ENCODE assay signal across 11 cellular contexts in genomic region chrX:103655230-103656000, GRCh38. TPM values are rescaled to one million over a fixed set of nuclear protein-coding genes. Genes with fewer than 3 reads are reported as not detected.
DNase-seq lines count a peak whose midpoint lies in the region; ATAC-seq and TF ChIP-seq lines count a peak whose summit lies in the region.
"Not testable (repeated sequence)": the region's sequence is repeated elsewhere in the genome, so short reads cannot be mapped to it uniquely, and the experiment has no call there.
"Had no signal": no experiment of that assay in that cellular context is flagged by ENCODE, and none has a peak within 500 bp of the region (broad histone marks: within the 10 kb centered on the region; RNA-seq: fewer than 3 reads in every experiment).

No MANE protein-coding gene starts in this region.

- H3K27me3 Mint-ChIP-seq in activated T-helper 17 cell treated with anti-CD3 and anti-CD28 coated beads, Interleukin-2, amount 50 U/mL, for 72 hours, result not testable (repeated sequence)

- CTCF ChIA-PET in HEK293 (lab: Yijun Ruan, JAX); mammary epithelial cell (lab: Charles Lee; ENCODE audit: low non-redundant PET): not testable (repeated sequence)

- ATAC-seq in activated T-helper 17 cell treated with anti-CD3 and anti-CD28 coated beads, Interleukin-2, amount 50 U/mL, for 72 hours (replicated peaks), result peak; percentile 23

- in situ Hi-C loops in mammary epithelial cell (cut with MboI; ENCODE audit: low sequenced_read_pairs in 2 of 2), result not testable (repeated sequence)

- H2AFZ ChIP-seq in ACC112 (ENCODE audit: low read length, unreplicated experiment); mammary epithelial cell (ENCODE audit: low read depth, low read length): not testable (repeated sequence)

- H3K9ac ChIP-seq in mammary epithelial cell (ENCODE audit: insufficient read depth, low read length), result not testable (repeated sequence)

- intact Hi-C loops in mammary epithelial cell (cut with micrococcal nuclease), result not testable (repeated sequence)

- dilution Hi-C loops in mammary epithelial cell (cut with HindIII; ENCODE audit: low sequenced_read_pairs), result not testable (repeated sequence)

- not testable (repeated sequence) for H3K27me3 ChIP-seq in ACC112 (ENCODE audit: insufficient read depth, low read length); mammary epithelial cell (ENCODE audit: insufficient read depth, low read length)

- H3K9me3 ChIP-seq in HEK293 (ENCODE audit: control insufficient read depth, insufficient read depth, low read depth, low read length); mammary epithelial cell (replicated peaks; ENCODE audit: insufficient read depth, low read length): not testable (repeated sequence)

- DNase-seq in M059J (ENCODE audit: low read depth) (peak; percentile 56), RPMI7951 (ENCODE audit: low read depth) (peak; percentile 41), mammary epithelial cell (peak; percentile 35), fibroblast of the aortic adventitia (ENCODE audit: low read depth) (peak; percentile 50), renal cortical epithelial cell (ENCODE audit: low read depth) (peak; percentile 3)

- H3K36me3 Mint-ChIP-seq in activated T-helper 17 cell treated with anti-CD3 and anti-CD28 coated beads, Interleukin-2, amount 50 U/mL, for 72 hours (ENCODE audit: low read depth), result not testable (repeated sequence)

- not testable (repeated sequence) for BruUV-seq in mammary epithelial cell (replicated peaks; lab: Mats Ljungman, UMichigan)

- H3K4me3 Mint-ChIP-seq in activated T-helper 17 cell treated with anti-CD3 and anti-CD28 coated beads, Interleukin-2, amount 50 U/mL, for 72 hours, result not testable (repeated sequence)

- 71% methylated on average over 7 of the region's 7 CpGs for WGBS in mammary epithelial cell (ENCODE audit: low coverage, missing lambda C conversion rate)

- H3K27ac Mint-ChIP-seq in activated T-helper 17 cell treated with anti-CD3 and anti-CD28 coated beads, Interleukin-2, amount 50 U/mL, for 72 hours, result not testable (repeated sequence)

- H3K36me3 ChIP-seq in ACC112 (ENCODE audit: insufficient read depth, low read length); HEK293 (ENCODE audit: control insufficient read depth in 2 of 2, insufficient read depth in 1 of 2, low read length in 2 of 2); mammary epithelial cell (ENCODE audit: insufficient read depth, low read length): not testable (repeated sequence)

- not testable (repeated sequence) for H3K4me2 ChIP-seq in mammary epithelial cell (ENCODE audit: insufficient read depth, low read depth, low read length)

- not testable (repeated sequence) for H3K4me3 ChIP-seq in ACC112 (ENCODE audit: low read depth, low read length); HEK293 (ENCODE audit: low read depth, low read length); mammary epithelial cell (replicated peaks in 1 of 3; ENCODE audit: insufficient read depth in 1 of 3, low read depth in 2 of 3, low read length in 3 of 3); fibroblast of the aortic adventitia (ENCODE audit: low read depth, low read length)

- H4K20me1 ChIP-seq in mammary epithelial cell (ENCODE audit: insufficient read depth, low read length), result not testable (repeated sequence)

- H3K27ac ChIP-seq in ACC112 (ENCODE audit: low read depth, low read length), result peak overlapping the region; percentile 98
- H3K27ac ChIP-seq in HEK293 (ENCODE audit: extremely low read depth, low read depth, low read length), result not testable (repeated sequence)
- peak overlapping the region; percentile 55 for H3K27ac ChIP-seq in mammary epithelial cell (ENCODE audit: insufficient read depth, low read depth, low read length)

- peaks cover 22% of the 10 kb centered on the region for H3K4me1 ChIP-seq in ACC112 (ENCODE audit: control insufficient read depth, insufficient read depth, low read length, unreplicated experiment)
- not testable (repeated sequence) for H3K4me1 ChIP-seq in HEK293 (ENCODE audit: control insufficient read depth, insufficient read depth, low read length)
- peaks cover 11% of the 10 kb centered on the region for H3K4me1 ChIP-seq in mammary epithelial cell (ENCODE audit: insufficient read depth, low read length)

- not testable (repeated sequence) for TF ChIP-seq CTCF in HEK293 (tag by site-specific recombination; IDR thresholded peaks at IDR 0.05); mammary epithelial cell (conservative IDR thresholded peaks at IDR 0.05 in 1 of 2, IDR thresholded peaks at IDR 0.05 in 1 of 2; ENCODE audit: extremely low read depth in 1 of 2, insufficient read depth in 1 of 2, low read depth in 1 of 2, low read length in 2 of 2); fibroblast of the aortic adventitia (IDR thresholded peaks at IDR 0.05; ENCODE audit: insufficient read depth, low read length)

- not testable (repeated sequence) for H3K4me1 Mint-ChIP-seq in activated T-helper 17 cell treated with anti-CD3 and anti-CD28 coated beads, Interleukin-2, amount 50 U/mL, for 72 hours

- POLR2A ChIA-PET in HEK293 (lab: Yijun Ruan, JAX), result not testable (repeated sequence)

- H3K79me2 ChIP-seq in ACC112 (ENCODE audit: control insufficient read depth, insufficient read depth, low read length, unreplicated experiment); mammary epithelial cell (ENCODE audit: insufficient read depth, low read length): not testable (repeated sequence)

- H3K9me3 Mint-ChIP-seq in activated T-helper 17 cell treated with anti-CD3 and anti-CD28 coated beads, Interleukin-2, amount 50 U/mL, for 72 hours, result not testable (repeated sequence)

TF ChIP-seq in HEK293, 187 proteins besides CTCF, POLR2A, EP300 and RAD21:
- TF ChIP-seq EGR2 (tag by site-specific recombination; IDR thresholded peaks at IDR 0.05; ENCODE audit: low read depth) (peak; percentile 87), ZFHX2 (tag by site-specific recombination; conservative IDR thresholded peaks at IDR 0.05) (peak; percentile 70)

RNA-seq across cellular contexts. Expression of gene TCEAL1, which starts 26.6 kb away (rescaled TPM):
- 53.5 and 88.1 TPM in 2 replicates for total RNA-seq in M059J (2014; rRNA removed; shearing (Covaris generic))
- 25.8 and 28.5 TPM in 2 replicates for total RNA-seq in RPMI7951 (2014; rRNA removed; shearing (Covaris generic))
- 1 to 10 TPM; 6.0 to 9.3 TPM for total RNA-seq in activated T-helper 17 cell treated with anti-CD3 and anti-CD28 coated beads, Interleukin-2, amount 50 U/mL, for 72 hours
- total RNA-seq in mammary epithelial cell (10 to 100 TPM; 13.5 to 32.8 TPM), fibroblast of the aortic adventitia (ENCODE audit: low replicate concordance) (38.2 and 113 TPM in 2 replicates), renal cortical epithelial cell (19.6 and 28.8 TPM in 2 replicates)
- polyA plus RNA-seq in mammary epithelial cell, result 15.6 TPM
- polyA minus RNA-seq in mammary epithelial cell, result not detected

RNA-seq across cellular contexts. Expression of gene MORF4L2, which starts 31.1 kb away (rescaled TPM):
- 936 and 1,313 TPM in 2 replicates for total RNA-seq in M059J (2014; rRNA removed; shearing (Covaris generic))
- 402 and 542 TPM in 2 replicates for total RNA-seq in RPMI7951 (2014; rRNA removed; shearing (Covaris generic))
- total RNA-seq in activated T-helper 17 cell treated with anti-CD3 and anti-CD28 coated beads, Interleukin-2, amount 50 U/mL, for 72 hours, result 100 to 1,000 TPM; 181 to 247 TPM
- total RNA-seq in mammary epithelial cell (100 to 1,000 TPM; 465 to 771 TPM), fibroblast of the aortic adventitia (ENCODE audit: low replicate concordance) (641 and 741 TPM in 2 replicates), renal cortical epithelial cell (614 and 1,078 TPM in 2 replicates)
- 670 TPM for polyA plus RNA-seq in mammary epithelial cell
- 180 TPM for polyA minus RNA-seq in mammary epithelial cell

RNA-seq across cellular contexts. Expression of gene TCEAL3, which starts 47.7 kb away (rescaled TPM):
- 60.1 and 77.7 TPM in 2 replicates for total RNA-seq in M059J (2014; rRNA removed; shearing (Covaris generic))
- 17.8 and 18.0 TPM in 2 replicates for total RNA-seq in RPMI7951 (2014; rRNA removed; shearing (Covaris generic))
- total RNA-seq in activated T-helper 17 cell treated with anti-CD3 and anti-CD28 coated beads, Interleukin-2, amount 50 U/mL, for 72 hours, result 1 to 10 TPM; 4.1 to 9.1 TPM
- total RNA-seq in mammary epithelial cell (10 to 100 TPM in 1 of 2 donors, 1 to 10 TPM in 1; 9.3 to 41.2 TPM), fibroblast of the aortic adventitia (ENCODE audit: low replicate concordance) (13.2 and 62.0 TPM in 2 replicates), renal cortical epithelial cell (5.4 and 10.4 TPM in 2 replicates)
- 22.2 TPM for polyA plus RNA-seq in mammary epithelial cell
- 28.1 TPM for polyA minus RNA-seq in mammary epithelial cell

RNA-seq across cellular contexts. Expression of gene TMEM31, which starts 55.3 kb away (rescaled TPM):
- total RNA-seq in M059J (2014; rRNA removed; shearing (Covaris generic)), result not detected in 2 replicates
- not detected in 2 replicates for total RNA-seq in RPMI7951 (2014; rRNA removed; shearing (Covaris generic))
- not detected for total RNA-seq in activated T-helper 17 cell treated with anti-CD3 and anti-CD28 coated beads, Interleukin-2, amount 50 U/mL, for 72 hours
- total RNA-seq in mammary epithelial cell, result not detected
- polyA plus RNA-seq in mammary epithelial cell, result not detected
- not detected for polyA minus RNA-seq in mammary epithelial cell
- not detected in 2 replicates for total RNA-seq in fibroblast of the aortic adventitia (ENCODE audit: low replicate concordance)
- not detected in 2 replicates for total RNA-seq in renal cortical epithelial cell
- total RNA-seq: Caco-2; CD8-positive, alpha-beta T cell; H1 had no signal

Comparison
In these comparisons a context has a peak if more than half of its experiments do, and no peak if none do; other contexts are left out.
1. DNase-seq: peak in every context shown above with its lines; median percentile 56 in M059J; 50 in fibroblast of the aortic adventitia; 41 in RPMI7951; 35 in mammary epithelial cell; 3 in renal cortical epithelial cell.